12 cellular contexts compared by ENCODE assay signal in genomic region chr17:19181040-19181875, GRCh38. TPM values are rescaled to one million over a fixed set of nuclear protein-coding genes. Genes with fewer than 3 reads are reported as not detected.
DNase-seq lines count a peak whose midpoint lies in the region; ATAC-seq lines count a peak whose summit lies in the region.
"Not testable (repeated sequence)": the region's sequence is repeated elsewhere in the genome, so short reads cannot be mapped to it uniquely, and the experiment has no call there.
"Had no signal": no experiment of that assay in that cellular context is flagged by ENCODE, and none has a peak within 500 bp of the region (broad histone marks: within the 10 kb centered on the region; RNA-seq: fewer than 3 reads in every experiment).

No MANE protein-coding gene starts in this region.

- H3K27me3 ChIP-seq in right cardiac atrium (ENCODE audit: control insufficient read depth, insufficient read depth) = not testable (repeated sequence)

- not testable (repeated sequence) for H3K9me3 Mint-ChIP-seq in activated T-cell treated with anti-CD3 and anti-CD28 coated beads, Interleukin-2, amount 50 U/mL, for 4 hours; stimulated activated memory B cell treated with anti-CD40 and anti-IgM and Interleukin-4, amounts not matched to agents 10 μg/mL and 1 μg/mL and 100 μg/mL, for 72 hours

- H3K4me1 Mint-ChIP-seq in activated T-cell treated with anti-CD3 and anti-CD28 coated beads, Interleukin-2, amount 50 U/mL, for 4 hours (ENCODE audit: low read depth); stimulated activated memory B cell treated with anti-CD40 and anti-IgM and Interleukin-4, amounts not matched to agents 10 μg/mL and 1 μg/mL and 100 μg/mL, for 72 hours: not testable (repeated sequence)

- no CpG with 5 or more reads among the region's 33 CpGs for WGBS in right cardiac atrium

- not testable (repeated sequence) for DNase-seq in activated T-cell treated with anti-CD3 and anti-CD28 coated beads, Interleukin-2, amount 50 U/mL, for 4 hours; right cardiac atrium

- H3K4me3 ChIP-seq in right cardiac atrium (ENCODE audit: low read length) = not testable (repeated sequence)

- not testable (repeated sequence) for H3K4me1 ChIP-seq in right cardiac atrium (ENCODE audit: control insufficient read depth, insufficient read depth, low read length)

- H3K4me3 Mint-ChIP-seq in activated T-cell treated with anti-CD3 and anti-CD28 coated beads, Interleukin-2, amount 50 U/mL, for 4 hours; stimulated activated memory B cell treated with anti-CD40 and anti-IgM and Interleukin-4, amounts not matched to agents 10 μg/mL and 1 μg/mL and 100 μg/mL, for 72 hours: not testable (repeated sequence)

- H3K27me3 Mint-ChIP-seq in activated T-cell treated with anti-CD3 and anti-CD28 coated beads, Interleukin-2, amount 50 U/mL, for 4 hours (ENCODE audit: low read depth); stimulated activated memory B cell treated with anti-CD40 and anti-IgM and Interleukin-4, amounts not matched to agents 10 μg/mL and 1 μg/mL and 100 μg/mL, for 72 hours: not testable (repeated sequence)

- peak; percentile 95 for ATAC-seq in GM18511 (IDR thresholded peaks at IDR 0.05; ENCODE audit: unreplicated experiment)
- ATAC-seq in GM19397 (IDR thresholded peaks at IDR 0.05; ENCODE audit: unreplicated experiment) = peak; percentile 92
- ATAC-seq in GM21786 (IDR thresholded peaks at IDR 0.05; ENCODE audit: unreplicated experiment) = peak; percentile 66
- peak; percentile 72 for ATAC-seq in HG02973 (IDR thresholded peaks at IDR 0.05; ENCODE audit: unreplicated experiment)
- ATAC-seq in HG03442 (IDR thresholded peaks at IDR 0.05; ENCODE audit: unreplicated experiment) = peak; percentile 83
- ATAC-seq in activated T-cell treated with anti-CD3 and anti-CD28 coated beads, Interleukin-2, amount 50 U/mL, for 4 hours = peak; percentile 96 to 97
- ATAC-seq in right cardiac atrium = peak; percentile 96 to 98
- peak; percentile 98 for ATAC-seq in stimulated activated memory B cell treated with anti-CD40 and anti-IgM and Interleukin-4, amounts not matched to agents 10 μg/mL and 1 μg/mL and 100 μg/mL, for 72 hours

- not testable (repeated sequence) for H3K9me3 ChIP-seq in right cardiac atrium (ENCODE audit: control insufficient read depth, low read length)

- not testable (repeated sequence) for H3K27ac ChIP-seq in right cardiac atrium (ENCODE audit: low read length)

- H3K36me3 Mint-ChIP-seq in activated T-cell treated with anti-CD3 and anti-CD28 coated beads, Interleukin-2, amount 50 U/mL, for 4 hours (ENCODE audit: insufficient read depth); stimulated activated memory B cell treated with anti-CD40 and anti-IgM and Interleukin-4, amounts not matched to agents 10 μg/mL and 1 μg/mL and 100 μg/mL, for 72 hours: not testable (repeated sequence)

- intact Hi-C loops in right cardiac atrium (cut with DNase I) = not testable (repeated sequence)

- H3K27ac Mint-ChIP-seq in stimulated activated memory B cell treated with anti-CD40 and anti-IgM and Interleukin-4, amounts not matched to agents 10 μg/mL and 1 μg/mL and 100 μg/mL, for 72 hours = not testable (repeated sequence)

RNA-seq across cellular contexts. Expression of gene GRAPL, which starts 53.9 kb away (rescaled TPM):
- total RNA-seq in activated T-cell treated with anti-CD3 and anti-CD28 coated beads, Interleukin-2, amount 50 U/mL, for 4 hours = 1 to 10 TPM; 1.4 to 2.5 (median 2.0) TPM
- total RNA-seq in right cardiac atrium = 1 to 10 TPM in 3 of 4 donors, under 1 TPM in 1; 0.76 to 2.5 (median 1.5) TPM
- 1.1 TPM for polyA plus RNA-seq in right cardiac atrium
- total RNA-seq: Caco-2, epithelial cell of proximal tubule, occipital lobe, RPMI7951 had no signal

RNA-seq across cellular contexts. Expression of gene EPN2, which starts 55.9 kb away (rescaled TPM):
- 1 to 10 TPM; 6.1 to 9.5 (median 7.2) TPM for total RNA-seq in activated T-cell treated with anti-CD3 and anti-CD28 coated beads, Interleukin-2, amount 50 U/mL, for 4 hours
- total RNA-seq in right cardiac atrium = 100 to 1,000 TPM in 3 of 4 donors, 10 to 100 TPM in 1; 83.3 to 138 (median 121) TPM
- polyA plus RNA-seq in right cardiac atrium = 50.2 TPM

Comparison
In these comparisons a context has a peak if more than half of its experiments do, and no peak if none do; other contexts are left out.
1. RNA of gene EPN2, which starts 55.9 kb away (total RNA-seq): 83.3 to 138 TPM in right cardiac atrium; 6.1 to 9.5 TPM in activated T-cell treated with anti-CD3 and anti-CD28 coated beads, Interleukin-2, amount 50 U/mL, for 4 hours; every median in the first group is over 4 times any median in the second.
2. Peak in every context shown above with its lines, with median percentiles within 50 percentile points of each other: ATAC-seq.